ENCODE assay signal across 18 cellular contexts in the genomic region with DNA sequence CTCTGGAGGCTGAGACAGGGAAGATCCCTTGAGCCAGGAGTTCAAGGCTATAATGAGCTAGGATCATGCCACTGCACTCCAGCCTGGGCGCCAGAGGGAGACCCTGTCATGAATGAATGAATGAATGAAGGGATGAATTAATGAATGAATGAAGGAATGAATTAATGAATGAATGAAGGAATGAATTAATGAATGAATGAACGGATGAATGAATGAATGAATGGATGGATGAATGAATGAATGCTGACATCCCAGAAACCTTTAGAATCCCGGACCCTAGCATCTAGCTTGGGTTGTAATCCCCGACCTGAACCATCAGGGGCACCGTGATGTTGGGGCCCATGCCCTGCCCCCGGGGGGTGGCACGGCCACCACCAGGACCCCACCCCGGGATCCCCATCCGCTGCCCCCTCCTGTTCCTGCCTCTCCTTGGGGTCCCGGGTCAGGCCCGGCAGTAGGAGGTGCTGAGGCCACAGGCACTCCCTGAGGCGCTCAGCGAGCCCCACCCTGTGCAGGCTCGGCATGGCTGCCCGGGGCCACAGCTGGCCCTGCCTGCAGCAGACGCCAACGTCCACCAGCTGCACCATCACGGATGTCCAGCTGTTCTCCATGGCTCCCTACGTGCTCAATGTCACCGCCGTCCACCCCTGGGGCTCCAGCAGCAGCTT. TPM values are rescaled to one million over a fixed set of nuclear protein-coding genes. Genes with fewer than 3 reads are reported as not detected.
A peak's percentile ranks its signal among the peaks of the same experiment; 100 is the strongest.
DNase-seq lines count a peak whose midpoint lies in the region; ATAC-seq and TF ChIP-seq lines count a peak whose summit lies in the region.
"Had no signal": no experiment of that assay in that cellular context is flagged by ENCODE, and none has a peak within 500 bp of the region (broad histone marks: within the 10 kb centered on the region; RNA-seq: fewer than 3 reads in every experiment).

No MANE protein-coding gene starts in this region.

- DNase-seq in neural progenitor cell (ENCODE audit: low spot score) = no peak
- no peak for DNase-seq in stimulated activated CD4-positive, alpha-beta T cell treated with anti-CD3 and anti-CD28 coated beads, Interleukin-4, amount 100 ng/mL, for 4 hours
- no peak for DNase-seq in NCI-H2107 (lab: John Stamatoyannopoulos, UW)
- DNase-seq: HCEC 1CT, NCI-H1417 treated with DMSO at 0.1 percent for 48 hours, NCI-H226 had no signal

- H4K20me1 ChIP-seq in DOHH2 (ENCODE audit: control insufficient read depth, insufficient read depth, low read depth, low read length) = no peaks in the 10 kb centered on the region
- H4K20me1 ChIP-seq in neural progenitor cell (ENCODE audit: low read depth) = no peaks in the 10 kb centered on the region

- H3K4me2 ChIP-seq in DOHH2 (ENCODE audit: low read length) (peak overlapping the region; percentile 8; the same call in 1 of the 2 replicates), neural progenitor cell (no peak overlapping the region)

- no peaks in the 10 kb centered on the region for H3K36me3 ChIP-seq in DOHH2 (ENCODE audit: control insufficient read depth, low read length)
- no peaks in the 10 kb centered on the region for H3K36me3 ChIP-seq in neural progenitor cell

- peak; percentile 56 for ATAC-seq in SK-N-SH treated with all-trans-retinoic acid at 6 μM for 48 hours
- no peak for ATAC-seq in GM19397 (IDR thresholded peaks at IDR 0.05; ENCODE audit: unreplicated experiment)

- H3K4me3 Mint-ChIP-seq in neural progenitor cell = peak overlapping the region; percentile 38
- H3K4me3 Mint-ChIP-seq: activated CD8-positive, alpha-beta T cell treated with anti-CD3 and anti-CD28 coated beads, Interleukin-2, amount 10 ng/mL, durations not matched to agents 7 days and 5 days; activated naive CD4-positive, alpha-beta T cell treated with anti-CD3 and anti-CD28 coated beads, Interleukin-2, amount 50 U/mL, for 24 hours; naive thymus-derived CD8-positive, alpha-beta T cell had no signal

- H3K27ac Mint-ChIP-seq in neural progenitor cell = no peak overlapping the region
- H3K27ac Mint-ChIP-seq: activated CD8-positive, alpha-beta T cell treated with anti-CD3 and anti-CD28 coated beads, Interleukin-2, amount 10 ng/mL, durations not matched to agents 7 days and 5 days; activated naive CD4-positive, alpha-beta T cell treated with anti-CD3 and anti-CD28 coated beads, Interleukin-2, amount 50 U/mL, for 24 hours; naive thymus-derived CD8-positive, alpha-beta T cell had no signal

- no peaks in the 10 kb centered on the region for H3K4me1 Mint-ChIP-seq in neural progenitor cell
- H3K4me1 Mint-ChIP-seq: activated naive CD4-positive, alpha-beta T cell treated with anti-CD3 and anti-CD28 coated beads, Interleukin-2, amount 50 U/mL, for 24 hours had no signal

- peaks cover 32% of the 10 kb centered on the region for H3K27me3 ChIP-seq in DOHH2 (ENCODE audit: control insufficient read depth, low read length)
- no peaks in the 10 kb centered on the region for H3K27me3 ChIP-seq in neural progenitor cell

- TF ChIP-seq POLR2A in GM15510 (IDR thresholded peaks at IDR 0.05; ENCODE audit: borderline replicate concordance, extremely low read depth, insufficient read length) = peak; percentile 24

- H3K27me3 Mint-ChIP-seq in neural progenitor cell (ENCODE audit: insufficient read depth, low read depth) = peaks cover 13% of the 10 kb centered on the region
- H3K27me3 Mint-ChIP-seq: activated B cell treated with CpG ODN at 0.5 μM for 24 hours had no signal

- H3K4me1 ChIP-seq in DOHH2 (ENCODE audit: control insufficient read depth, low read length) (peaks cover 11% of the 10 kb centered on the region), neural progenitor cell (no peaks in the 10 kb centered on the region)

- H3K9ac ChIP-seq in neural progenitor cell = no peak overlapping the region

- H3K9me3 Mint-ChIP-seq in neural progenitor cell = no peaks in the 10 kb centered on the region
- H3K9me3 Mint-ChIP-seq: activated B cell treated with CpG ODN at 0.5 μM for 24 hours; activated naive CD4-positive, alpha-beta T cell treated with anti-CD3 and anti-CD28 coated beads, Interleukin-2, amount 50 U/mL, for 24 hours; naive thymus-derived CD8-positive, alpha-beta T cell had no signal

- no peaks in the 10 kb centered on the region for H3F3A ChIP-seq in DOHH2 (ENCODE audit: control insufficient read depth, insufficient read depth)
- peaks cover 5% of the 10 kb centered on the region for H3F3A ChIP-seq in neural progenitor cell (ENCODE audit: low read depth)

- H3K79me2 ChIP-seq in DOHH2 (ENCODE audit: control insufficient read depth, low read length) (no peaks in the 10 kb centered on the region), neural progenitor cell (ENCODE audit: low read depth) (no peaks in the 10 kb centered on the region)

- TF ChIP-seq CTCF in DOHH2 (IDR thresholded peaks at IDR 0.05; ENCODE audit: low read depth, low read length, poor library complexity, severe bottlenecking) (no peak), neural progenitor cell (IDR thresholded peaks at IDR 0.05) (no peak)

- H2AFZ ChIP-seq in neural progenitor cell (replicated peaks) = no peak overlapping the region

- no peaks in the 10 kb centered on the region for H3K9me3 ChIP-seq in DOHH2 (ENCODE audit: control insufficient read depth, insufficient read depth, low read length)
- H3K9me3 ChIP-seq in neural progenitor cell (ENCODE audit: low read depth) = no peaks in the 10 kb centered on the region

- H3K36me3 Mint-ChIP-seq in neural progenitor cell = no peaks in the 10 kb centered on the region
- H3K36me3 Mint-ChIP-seq: activated naive CD4-positive, alpha-beta T cell treated with anti-CD3 and anti-CD28 coated beads, Interleukin-2, amount 50 U/mL, for 24 hours; naive thymus-derived CD8-positive, alpha-beta T cell had no signal

- H3K4me3 ChIP-seq in DOHH2 (ENCODE audit: low read length) (no peak overlapping the region), neural progenitor cell (no peak overlapping the region)

- H3K9me2 ChIP-seq in DOHH2 (replicated peaks; ENCODE audit: control insufficient read depth, low read length) = no peaks in the 10 kb centered on the region

- H3K27ac ChIP-seq in DOHH2 (ENCODE audit: low read depth, low read length) = no peak overlapping the region
- no peak overlapping the region for H3K27ac ChIP-seq in neural progenitor cell

TF ChIP-seq in SK-N-SH treated with all-trans-retinoic acid at 6 μM for 48 hours, 23 proteins besides CTCF, POLR2A, EP300 and RAD21:
- TF ChIP-seq, protein P1, sequence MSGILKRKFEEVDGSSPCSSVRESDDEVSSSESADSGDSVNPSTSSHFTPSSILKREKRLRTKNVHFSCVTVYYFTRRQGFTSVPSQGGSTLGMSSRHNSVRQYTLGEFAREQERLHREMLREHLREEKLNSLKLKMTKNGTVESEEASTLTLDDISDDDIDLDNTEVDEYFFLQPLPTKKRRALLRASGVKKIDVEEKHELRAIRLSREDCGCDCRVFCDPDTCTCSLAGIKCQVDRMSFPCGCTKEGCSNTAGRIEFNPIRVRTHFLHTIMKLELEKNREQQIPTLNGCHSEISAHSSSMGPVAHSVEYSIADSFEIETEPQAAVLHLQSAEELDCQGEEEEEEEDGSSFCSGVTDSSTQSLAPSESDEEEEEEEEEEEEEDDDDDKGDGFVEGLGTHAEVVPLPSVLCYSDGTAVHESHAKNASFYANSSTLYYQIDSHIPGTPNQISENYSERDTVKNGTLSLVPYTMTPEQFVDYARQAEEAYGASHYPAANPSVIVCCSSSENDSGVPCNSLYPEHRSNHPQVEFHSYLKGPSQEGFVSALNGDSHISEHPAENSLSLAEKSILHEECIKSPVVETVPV (CRISPR knock-in tag; IDR thresholded peaks at IDR 0.05) = no peak
- TF ChIP-seq ZFP30 (CRISPR knock-in tag; IDR thresholded peaks at IDR 0.05) (no peak), ZNF70 (CRISPR knock-in tag; IDR thresholded peaks at IDR 0.05) (no peak), OSR1 (CRISPR knock-in tag; IDR thresholded peaks at IDR 0.05) (no peak), RARB (CRISPR knock-in tag; IDR thresholded peaks at IDR 0.05) (no peak), CSDC2 (CRISPR knock-in tag; IDR thresholded peaks at IDR 0.05) (no peak), GLIS3 (CRISPR knock-in tag; IDR thresholded peaks at IDR 0.05) (no peak), ZNF8 (CRISPR knock-in tag; IDR thresholded peaks at IDR 0.05) (no peak), BACH2 (CRISPR knock-in tag; IDR thresholded peaks at IDR 0.05; ENCODE audit: borderline replicate concordance) (no peak), ZNF565 (CRISPR knock-in tag; conservative IDR thresholded peaks at IDR 0.05; ENCODE audit: low read depth) (no peak), ARNTL (CRISPR knock-in tag; IDR thresholded peaks at IDR 0.05; ENCODE audit: borderline replicate concordance, low read depth) (no peak), TOX (CRISPR knock-in tag; IDR thresholded peaks at IDR 0.05; ENCODE audit: borderline replicate concordance) (no peak), ZFP3 (CRISPR knock-in tag; IDR thresholded peaks at IDR 0.05) (no peak), ESRRG (CRISPR knock-in tag; IDR thresholded peaks at IDR 0.05) (no peak), SNAI2 (CRISPR knock-in tag; IDR thresholded peaks at IDR 0.05) (no peak), PPARA (CRISPR knock-in tag; IDR thresholded peaks at IDR 0.05; ENCODE audit: borderline replicate concordance) (no peak), TCF4 (CRISPR knock-in tag; IDR thresholded peaks at IDR 0.05; ENCODE audit: borderline replicate concordance) (no peak)

RNA-seq across cellular contexts. Expression of a gene that starts 3.4 kb away (rescaled TPM):
- total RNA-seq in neural progenitor cell (ENCODE audit: low replicate concordance) = not detected in 2 replicates
- total RNA-seq: activated CD8-positive, alpha-beta T cell treated with anti-CD3 and anti-CD28 coated beads, Interleukin-2, amount 10 ng/mL, durations not matched to agents 7 days and 5 days; fibroblast of lung had no signal

RNA-seq across cellular contexts. Expression of a gene that starts 14.1 kb away (rescaled TPM):
- total RNA-seq in neural progenitor cell (ENCODE audit: low replicate concordance) = 8.7 and 17.5 TPM in 2 replicates

RNA-seq across cellular contexts. Expression of a gene that starts 46.3 kb away (rescaled TPM):
- 0.34 TPM in 1 of 2 replicates, not detected in the other for total RNA-seq in neural progenitor cell (ENCODE audit: low replicate concordance)
- total RNA-seq: activated B cell treated with CpG ODN at 0.5 μM for 24 hours; activated CD8-positive, alpha-beta T cell treated with anti-CD3 and anti-CD28 coated beads, Interleukin-2, amount 10 ng/mL, durations not matched to agents 7 days and 5 days; chondrocyte; fibroblast of lung; naive thymus-derived CD8-positive, alpha-beta T cell; posterior vena cava; T-helper 2 cell treated with Interferon-gamma antibody and Interleukin-4, amounts not matched to agents 100 ng/mL and 5 ng/mL, for 36 hours had no signal

RNA-seq across cellular contexts. Expression of a gene that starts 50.3 kb away (rescaled TPM):
- 0.15 and 2.3 TPM in 2 replicates for total RNA-seq in neural progenitor cell (ENCODE audit: low replicate concordance)

RNA-seq across cellular contexts. Expression of a gene that starts 50.4 kb away (rescaled TPM):
- 20.1 and 27.6 TPM in 2 replicates for total RNA-seq in neural progenitor cell (ENCODE audit: low replicate concordance)
